Comparison of ENCODE assay signal across 8 cellular contexts in genomic region chr10:96089670-96090462, GRCh38. TPM values are rescaled to one million over a fixed set of nuclear protein-coding genes. Genes with fewer than 3 reads are reported as not detected.
DNase-seq lines count a peak whose midpoint lies in the region; ATAC-seq, FAIRE-seq and TF ChIP-seq lines count a peak whose summit lies in the region.

No MANE protein-coding gene starts in this region.

- H3K4ac ChIP-seq in H1 (replicated peaks; ENCODE audit: insufficient read length, low read depth, low read length) = no peak overlapping the region

- no peak for TF ChIP-seq CTCF in H1 (IDR thresholded peaks at IDR 0.05; ENCODE audit: control extremely low read depth in 1 of 3, insufficient read depth in 1 of 3, low read depth in 1 of 3, low read length in 3 of 3)

- H3K36me3 Mint-ChIP-seq in stimulated activated effector memory CD8-positive, alpha-beta T cell treated with anti-CD3 and anti-CD28 coated beads, Interleukin-12 subunit alpha, Interleukin-12 subunit beta, amount 100 ng/mL, for 72 hours = peaks cover 10% of the 10 kb centered on the region

- H3K4me2 ChIP-seq in H1 (ENCODE audit: insufficient read depth in 1 of 2, low read depth in 2 of 2, low read length in 2 of 2) = peak overlapping the region in 1 of 2 experiments; percentile 27; a peak in 2 of 4 replicates

- no peaks in the 10 kb centered on the region for H3K36me3 ChIP-seq in H1 (ENCODE audit: control insufficient read depth in 2 of 4, insufficient read depth in 4 of 4, low read length in 3 of 4)

- FAIRE-seq in H1 (lab: Jason Lieb, UNC) = no peak

- no peak overlapping the region for H3K23ac ChIP-seq in H1 (ENCODE audit: insufficient read length)

- H2BK5ac ChIP-seq in H1 (ENCODE audit: low read depth, low read length) = no peak overlapping the region; the same call in 1 of the 2 replicates

- H3K9me3 ChIP-seq in H1 (ENCODE audit: insufficient read depth in 2 of 2, low read depth in 1 of 2, low read length in 1 of 2) = no peaks in the 10 kb centered on the region; a peak in 1 of 4 replicates

- no peak overlapping the region for H3K56ac ChIP-seq in H1 (replicated peaks; ENCODE audit: insufficient read length, low read depth, low read length)

- H3K9ac ChIP-seq in H1 (replicated peaks in 1 of 4; ENCODE audit: extremely low read depth in 1 of 4, low read depth in 3 of 4, low read length in 3 of 4) = no peak overlapping the region

- no peak overlapping the region for H3K18ac ChIP-seq in H1 (ENCODE audit: extremely low read depth, low read length)

- TF ChIP-seq POLR2A in H1 (IDR thresholded peaks at IDR 0.05; ENCODE audit: control extremely low read depth in 1 of 2, low read depth in 2 of 2, low read length in 2 of 2) = no peak

- POLR2A ChIA-PET in H1 (lab: Charles Lee; ENCODE audit: partially characterized antibody) = interaction anchor here (1.5 kb wide), 1 partner anchor 40 kb away, joined by 7 read pairs; the partner anchor contains the start of gene ZNF518A

- H3K4me3 Mint-ChIP-seq in stimulated activated effector memory CD8-positive, alpha-beta T cell treated with anti-CD3 and anti-CD28 coated beads, Interleukin-12 subunit alpha, Interleukin-12 subunit beta, amount 100 ng/mL, for 72 hours = peak overlapping the region; percentile 87

- DNase-seq in COR-L47 (lab: John Stamatoyannopoulos, UW) (peak; percentile 83), HT1080 (ENCODE audit: low read depth) (peak; percentile 92), NOMO-1 (lab: John Stamatoyannopoulos, UW; ENCODE audit: unreplicated experiment in 2 of 2) (peak; percentile 87 to 88), H1 (ENCODE audit: low read depth in 1 of 2, low spot score in 2 of 2) (peak in 1 of 2 experiments; percentile 67), mucosa of gallbladder (ENCODE audit: low spot score) (peak; percentile 94)
- DNase-seq in activated CD8-positive, alpha-beta memory T cell treated with anti-CD3 and anti-CD28 coated beads for 4 hours (ENCODE audit: low read depth in 2 of 2) = peak; percentile 84 to 89
- DNase-seq in stimulated activated effector memory CD8-positive, alpha-beta T cell treated with anti-CD3 and anti-CD28 coated beads, Interleukin-12 subunit alpha, Interleukin-12 subunit beta, amount 100 ng/mL, for 72 hours (ENCODE audit: low spot score in 2 of 2) = peak; percentile 82 to 92

- no peaks in the 10 kb centered on the region for H3K23me2 ChIP-seq in H1 (ENCODE audit: low read depth, low read length)

- no peaks in the 10 kb centered on the region for H3K27me3 ChIP-seq in H1 (replicated peaks in 1 of 4; ENCODE audit: control insufficient read depth in 3 of 4, extremely low read depth in 1 of 4, insufficient read depth in 3 of 4, low read length in 3 of 4)

- peak; percentile 88 for ATAC-seq in GM21360 (IDR thresholded peaks at IDR 0.05; ENCODE audit: unreplicated experiment)
- ATAC-seq in stimulated activated effector memory CD8-positive, alpha-beta T cell treated with anti-CD3 and anti-CD28 coated beads, Interleukin-12 subunit alpha, Interleukin-12 subunit beta, amount 100 ng/mL, for 72 hours = peak; percentile 97

- no peak overlapping the region for H4K91ac ChIP-seq in H1 (replicated peaks; ENCODE audit: insufficient read length, low read length)

- peaks cover 2% of the 10 kb centered on the region for H3K9me3 Mint-ChIP-seq in stimulated activated effector memory CD8-positive, alpha-beta T cell treated with anti-CD3 and anti-CD28 coated beads, Interleukin-12 subunit alpha, Interleukin-12 subunit beta, amount 100 ng/mL, for 72 hours

- TF ChIP-seq EP300 in H1 (IDR thresholded peaks at IDR 0.05; ENCODE audit: borderline replicate concordance in 1 of 2, low read depth in 2 of 2, low read length in 2 of 2) = no peak

- no peaks in the 10 kb centered on the region for H3K79me2 ChIP-seq in H1 (ENCODE audit: control insufficient read depth in 1 of 2, insufficient read depth in 2 of 2, low read length in 2 of 2)

- 94% methylated on average over 47 of the region's 47 CpGs; no CpG with 5 or more reads in 1 of the 2 experiments for WGBS in H1 (ENCODE audit: extremely low coverage in 1 of 2, insufficient coverage in 1 of 2, insufficient read length in 1 of 2, insufficient replicate concordance in 2 of 2, low coverage in 1 of 2, low lambda C conversion rate in 2 of 2, missing lambda C conversion rate in 1 of 2), 2 experiments

- H3K14ac ChIP-seq in H1 (ENCODE audit: insufficient read length) = no peak overlapping the region

- H3K4me1 ChIP-seq in H1 (replicated peaks in 1 of 4; ENCODE audit: control insufficient read depth in 3 of 4, insufficient read depth in 4 of 4, low read length in 3 of 4) = no peaks in the 10 kb centered on the region

- no peaks in the 10 kb centered on the region for H4K20me1 ChIP-seq in H1 (replicated peaks in 1 of 2; ENCODE audit: control insufficient read depth in 1 of 2, insufficient read depth in 2 of 2, low read length in 2 of 2)

- H4K5ac ChIP-seq in H1 (ENCODE audit: insufficient read length, low read depth, low read length) = no peak overlapping the region

- no peak overlapping the region for H2AK5ac ChIP-seq in H1 (ENCODE audit: low read depth, low read length)

- H3K4me1 Mint-ChIP-seq in stimulated activated effector memory CD8-positive, alpha-beta T cell treated with anti-CD3 and anti-CD28 coated beads, Interleukin-12 subunit alpha, Interleukin-12 subunit beta, amount 100 ng/mL, for 72 hours = peaks cover 5% of the 10 kb centered on the region

- CTCF ChIA-PET in H1 (lab: Charles Lee; ENCODE audit: partially characterized antibody) = no interaction called here

- no peaks in the 10 kb centered on the region for H3K79me1 ChIP-seq in H1 (ENCODE audit: low read depth, low read length)

- H2BK15ac ChIP-seq in H1 (ENCODE audit: low read length) = no peak overlapping the region

- H3K27ac ChIP-seq in H1 (ENCODE audit: low read depth, low read length) = no peak overlapping the region

- H2BK20ac ChIP-seq in H1 (ENCODE audit: low read length) = no peak overlapping the region

- no peak overlapping the region for H2BK12ac ChIP-seq in H1 (ENCODE audit: low read depth, low read length)

- no peak overlapping the region; the same call in none of the 2 replicates for H4K8ac ChIP-seq in H1 (ENCODE audit: extremely low read depth, insufficient read depth, low read length)

- no peak for TF ChIP-seq RAD21 in H1 (IDR thresholded peaks at IDR 0.05 in 1 of 2, conservative IDR thresholded peaks at IDR 0.05 in 1 of 2; ENCODE audit: low read depth in 2 of 2, low read length in 2 of 2)

- peak overlapping the region; percentile 64; the same call in 1 of the 2 replicates for H2AFZ ChIP-seq in H1 (ENCODE audit: low read length)

- peak overlapping the region in 1 of 4 experiments; percentile 36; a peak in 1 of 8 replicates for H3K4me3 ChIP-seq in H1 (ENCODE audit: extremely low read depth in 1 of 4, insufficient read depth in 2 of 4, low read depth in 3 of 4, low read length in 4 of 4)

- H3K27ac Mint-ChIP-seq in stimulated activated effector memory CD8-positive, alpha-beta T cell treated with anti-CD3 and anti-CD28 coated beads, Interleukin-12 subunit alpha, Interleukin-12 subunit beta, amount 100 ng/mL, for 72 hours = peak overlapping the region; percentile 99

- H2BK120ac ChIP-seq in H1 (replicated peaks; ENCODE audit: low read depth, low read length) = no peak overlapping the region

TF ChIP-seq in H1, 55 proteins besides CTCF, POLR2A, EP300 and RAD21:
- TF ChIP-seq CREB1 (IDR thresholded peaks at IDR 0.05) (no peak), SIX5 (IDR thresholded peaks at IDR 0.05; ENCODE audit: low read depth, low read length) (no peak), SIN3A (conservative IDR thresholded peaks at IDR 0.05 in 1 of 2, IDR thresholded peaks at IDR 0.05 in 1 of 2; ENCODE audit: low read depth in 1 of 2, low read length in 2 of 2) (no peak), YY1 (IDR thresholded peaks at IDR 0.05; ENCODE audit: low read depth, low read length) (no peak), SRF (IDR thresholded peaks at IDR 0.05; ENCODE audit: low read depth, low read length) (no peak), FOSL1 (IDR thresholded peaks at IDR 0.05; ENCODE audit: insufficient read depth, low read depth, low read length) (no peak), POLR2AphosphoS5 (IDR thresholded peaks at IDR 0.05; ENCODE audit: low read depth, low read length) (no peak)

RNA-seq across cellular contexts. Expression of gene ZNF518A, which starts 40.2 kb away (rescaled TPM):
- 11.4 and 13.3 TPM in 2 replicates for total RNA-seq in HT1080 (2014; rRNA removed; shearing (Covaris generic))
- polyA plus RNA-seq in HT1080 (2015; cell fraction: cytosol; rRNA removed) = 6.8 and 8.2 TPM in 2 replicates
- polyA plus RNA-seq in HT1080 (2015; cell fraction: nucleus; rRNA removed) = 33.3 and 37.5 TPM in 2 replicates
- total RNA-seq in H1 (2021; fragmentation: NEBNext Ultra II Directional; extraction: Animal tissue kit (Norgen Biotek cat#: 25700)) = 26.8 and 34.8 TPM in 2 replicates
- 4.0 and 6.6 TPM in 2 replicates for polyA plus RNA-seq in H1 (2011; rRNA removed)
- polyA plus RNA-seq in H1 (2011; cell fraction: cytosol; rRNA removed) = 9.1 TPM
- polyA plus RNA-seq in H1 (2011; cell fraction: nucleus; rRNA removed) = 10.1 TPM
- polyA plus RNA-seq in H1 (2012, experiment 1 of 2) = 6.3 to 14.5 TPM (median 9.1 TPM) in 4 replicates
- 0.52 TPM for polyA plus RNA-seq in H1 (2012, experiment 2 of 2)
- polyA plus RNA-seq in H1 (2013, experiment 1 of 2) = 15.2 TPM
- polyA plus RNA-seq in H1 (2013, experiment 2 of 2) = 15.3 TPM
- polyA minus RNA-seq in H1 (2011; rRNA and poly(A)+ RNA removed) = 25.4 and 42.1 TPM in 2 replicates
- polyA minus RNA-seq in H1 (2011; cell fraction: cytosol; rRNA and poly(A)+ RNA removed) = 17.8 TPM
- polyA minus RNA-seq in H1 (2011; cell fraction: nucleus; rRNA and poly(A)+ RNA removed) = 69.1 TPM
- total RNA-seq in mucosa of gallbladder = 21.6 TPM

RNA-seq across cellular contexts. Expression of gene CCNJ, which starts 46.5 kb away (rescaled TPM):
- 3.0 and 6.8 TPM in 2 replicates for total RNA-seq in HT1080 (2014; rRNA removed; shearing (Covaris generic))
- polyA plus RNA-seq in HT1080 (2015; cell fraction: cytosol; rRNA removed) = 5.9 and 7.8 TPM in 2 replicates
- 6.3 and 8.5 TPM in 2 replicates for polyA plus RNA-seq in HT1080 (2015; cell fraction: nucleus; rRNA removed)
- 34.2 and 34.7 TPM in 2 replicates for total RNA-seq in H1 (2021; fragmentation: NEBNext Ultra II Directional; extraction: Animal tissue kit (Norgen Biotek cat#: 25700))
- polyA plus RNA-seq in H1 (2011; rRNA removed) = 19.5 and 31.4 TPM in 2 replicates
- 20.8 TPM for polyA plus RNA-seq in H1 (2011; cell fraction: cytosol; rRNA removed)
- polyA plus RNA-seq in H1 (2011; cell fraction: nucleus; rRNA removed) = 26.9 TPM
- polyA plus RNA-seq in H1 (2012, experiment 1 of 2) = 17.2 to 27.1 TPM (median 21.8 TPM) in 4 replicates
- 2.5 TPM for polyA plus RNA-seq in H1 (2012, experiment 2 of 2)
- 25.8 TPM for polyA plus RNA-seq in H1 (2013, experiment 1 of 2)
- polyA plus RNA-seq in H1 (2013, experiment 2 of 2) = 25.9 TPM
- 81.7 and 139 TPM in 2 replicates for polyA minus RNA-seq in H1 (2011; rRNA and poly(A)+ RNA removed)
- 28.4 TPM for polyA minus RNA-seq in H1 (2011; cell fraction: cytosol; rRNA and poly(A)+ RNA removed)
- polyA minus RNA-seq in H1 (2011; cell fraction: nucleus; rRNA and poly(A)+ RNA removed) = 57.8 TPM
- 4.7 TPM for total RNA-seq in mucosa of gallbladder
